Comparison of ENCODE assay signal across 1 cellular context in the genomic region with DNA sequence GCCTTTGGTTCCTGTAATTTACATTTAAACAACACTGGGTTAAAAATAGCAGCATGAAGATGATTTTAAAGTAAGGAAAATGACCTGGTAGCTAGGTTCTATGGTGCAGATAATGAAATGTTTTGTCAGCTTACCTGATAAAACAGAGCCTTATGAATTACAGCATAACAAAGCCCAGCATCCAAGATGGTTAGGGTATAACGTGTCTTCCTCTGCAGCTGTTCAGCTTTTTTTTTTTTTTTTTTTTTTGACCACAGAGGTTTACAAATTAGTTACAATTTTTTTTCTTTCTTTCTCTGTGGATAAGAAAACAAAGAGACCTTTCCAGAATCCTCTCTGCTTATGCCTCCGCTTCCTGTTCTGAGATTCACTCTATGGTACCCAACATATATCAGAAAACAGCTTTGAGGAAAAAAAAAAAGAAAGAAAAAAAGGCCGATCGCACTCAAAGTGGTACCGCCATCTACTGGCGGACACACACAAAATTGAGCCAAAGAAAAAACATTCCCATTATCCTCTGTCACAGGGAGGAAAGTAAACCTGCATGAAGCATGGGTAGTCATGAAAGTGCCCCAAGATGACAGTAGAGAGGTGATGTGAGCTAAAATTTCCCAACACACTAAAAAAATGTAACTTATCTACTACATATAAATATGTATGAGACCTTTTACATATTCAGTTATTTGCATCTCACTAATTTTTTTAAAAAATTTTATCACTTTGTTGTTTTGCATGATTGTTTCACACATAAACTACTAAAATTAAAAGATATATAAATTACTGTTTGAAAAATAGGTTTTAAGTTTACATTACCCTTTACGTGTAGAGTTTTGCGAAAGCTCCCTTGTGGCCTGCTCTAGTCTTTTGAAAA.
TF ChIP-seq lines count a peak whose summit lies in the region.

A gene (minus strand): TSS at position 362 of the 871 bp plus-strand sequence. CDS start 27,656 bp downstream, outside the sequence.

TF ChIP-seq in SK-N-SH, 30 proteins besides CTCF, POLR2A, EP300 and RAD21 (continued from another document):
- TF ChIP-seq RCOR1 (IDR thresholded peaks at IDR 0.05; ENCODE audit: low read length) (peak; percentile 30; the same call in 1 of the 2 replicates), CHD2 (IDR thresholded peaks at IDR 0.05; ENCODE audit: low read length, partially characterized antibody) (peak; percentile 44), EZH2phosphoT487 (IDR thresholded peaks at IDR 0.05; ENCODE audit: borderline replicate concordance, low read depth) (no peak), SMC3 (IDR thresholded peaks at IDR 0.05; ENCODE audit: low read depth, low read length) (peak; percentile 92), FOXJ3 (CRISPR knock-in tag; IDR thresholded peaks at IDR 0.05) (no peak), POLR2AphosphoS5 (IDR thresholded peaks at IDR 0.05; ENCODE audit: low read depth, low read length) (no peak), GABPA (IDR thresholded peaks at IDR 0.05; ENCODE audit: low read depth) (no peak), MXI1 (IDR thresholded peaks at IDR 0.05; ENCODE audit: low read depth, low read length) (peak; percentile 63; the same call in 1 of the 2 replicates)
TF ChIP-seq in SK-N-SH: peak in this region for 5.
